1 cellular context compared by ENCODE assay signal in the genomic region with DNA sequence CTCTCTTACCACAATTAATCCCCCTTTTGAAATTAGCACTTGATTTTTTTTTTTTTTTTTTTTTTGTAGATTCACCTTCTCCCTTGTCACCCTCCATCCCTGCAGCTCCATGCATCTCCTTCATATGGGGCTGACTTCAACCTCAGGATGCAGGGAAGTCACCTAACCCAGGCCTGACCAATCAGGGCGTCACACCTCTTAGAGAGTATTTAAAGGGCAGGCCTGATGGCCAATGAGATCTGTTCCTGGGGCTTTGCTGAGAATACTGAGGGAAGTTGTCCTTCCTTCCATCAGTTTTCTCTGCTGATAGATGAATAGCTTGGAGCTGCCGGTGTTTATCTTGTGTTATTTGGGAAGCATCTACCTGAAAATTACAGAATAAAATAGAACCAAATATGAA.
TF ChIP-seq lines count a peak whose summit lies in the region.

No MANE protein-coding gene starts in this region.

TF ChIP-seq in SK-N-SH treated with all-trans-retinoic acid at 6 μM for 48 hours, 23 proteins besides CTCF, POLR2A, EP300 and RAD21 (continued from another document):
- TF ChIP-seq, protein P1, sequence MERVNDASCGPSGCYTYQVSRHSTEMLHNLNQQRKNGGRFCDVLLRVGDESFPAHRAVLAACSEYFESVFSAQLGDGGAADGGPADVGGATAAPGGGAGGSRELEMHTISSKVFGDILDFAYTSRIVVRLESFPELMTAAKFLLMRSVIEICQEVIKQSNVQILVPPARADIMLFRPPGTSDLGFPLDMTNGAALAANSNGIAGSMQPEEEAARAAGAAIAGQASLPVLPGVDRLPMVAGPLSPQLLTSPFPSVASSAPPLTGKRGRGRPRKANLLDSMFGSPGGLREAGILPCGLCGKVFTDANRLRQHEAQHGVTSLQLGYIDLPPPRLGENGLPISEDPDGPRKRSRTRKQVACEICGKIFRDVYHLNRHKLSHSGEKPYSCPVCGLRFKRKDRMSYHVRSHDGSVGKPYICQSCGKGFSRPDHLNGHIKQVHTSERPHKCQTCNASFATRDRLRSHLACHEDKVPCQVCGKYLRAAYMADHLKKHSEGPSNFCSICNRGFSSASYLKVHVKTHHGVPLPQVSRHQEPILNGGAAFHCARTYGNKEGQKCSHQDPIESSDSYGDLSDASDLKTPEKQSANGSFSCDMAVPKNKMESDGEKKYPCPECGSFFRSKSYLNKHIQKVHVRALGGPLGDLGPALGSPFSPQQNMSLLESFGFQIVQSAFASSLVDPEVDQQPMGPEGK (CRISPR knock-in tag; IDR thresholded peaks at IDR 0.05; ENCODE audit: borderline replicate concordance) = no peak
- TF ChIP-seq TSHZ2 (CRISPR knock-in tag; IDR thresholded peaks at IDR 0.05) (no peak), ARNTL (CRISPR knock-in tag; IDR thresholded peaks at IDR 0.05; ENCODE audit: borderline replicate concordance, low read depth) (no peak)
